ENCODE assay signal across 19 cellular contexts in genomic region chr4:76001760-76002159, GRCh38. TPM values are rescaled to one million over a fixed set of nuclear protein-coding genes. Genes with fewer than 3 reads are reported as not detected.
"Had no signal": no experiment of that assay in that cellular context is flagged by ENCODE, and none has a peak within 500 bp of the region (broad histone marks: within the 10 kb centered on the region; RNA-seq: fewer than 3 reads in every experiment).

No MANE protein-coding gene starts in this region.

- H3K27me3 ChIP-seq: esophagus squamous epithelium, neural progenitor cell, ovary, sigmoid colon, spleen had no signal

- H3K27ac ChIP-seq: esophagus squamous epithelium, neural progenitor cell, ovary, sigmoid colon, spleen, thoracic aorta had no signal

- ATAC-seq: activated CD8-positive, alpha-beta memory T cell treated with anti-CD3 and anti-CD28 coated beads, Interleukin-2, amount 10 ng/mL, durations not matched to agents 7 days and 5 days; stimulated activated naive CD8-positive, alpha-beta T cell treated with anti-CD3 and anti-CD28 coated beads, Interleukin-15, amount 100 ng/mL, for 72 hours had no signal

- H3K4me1 ChIP-seq: esophagus squamous epithelium, neural progenitor cell, sigmoid colon, spleen had no signal

- H3K36me3 ChIP-seq: esophagus squamous epithelium, neural progenitor cell, ovary, sigmoid colon, spleen, thoracic aorta had no signal

- H3K9me3 ChIP-seq: esophagus squamous epithelium, ovary, sigmoid colon, spleen, thoracic aorta had no signal

- FAIRE-seq: colon, endometrium had no signal

- H3K4me3 ChIP-seq: esophagus squamous epithelium, neural progenitor cell, ovary, sigmoid colon, spleen, thoracic aorta had no signal

- DNase-seq: activated CD4-positive, alpha-beta T cell treated with anti-CD3 and anti-CD28 coated beads, Interleukin-2, amount 50 U/mL, for 48 hours; activated CD8-positive, alpha-beta memory T cell treated with anti-CD3 and anti-CD28 coated beads, Interleukin-2, amount 10 ng/mL, durations not matched to agents 7 days and 5 days; activated T-cell treated with anti-CD3 and anti-CD28 coated beads, Interleukin-2, amount 50 U/mL, for 1 hour; esophagus squamous epithelium; head of caudate nucleus; naive B cell; ovary; sigmoid colon; spleen; stimulated activated CD4-positive, alpha-beta T cell treated with anti-CD3 and anti-CD28 coated beads, Interleukin-1b, Interleukin-23, amount 100 ng/mL, for 48 hours; stimulated activated naive CD8-positive, alpha-beta T cell treated with anti-CD3 and anti-CD28 coated beads, Interleukin-15, amount 100 ng/mL, for 72 hours had no signal

RNA-seq across cellular contexts. Expression of gene CXCL9, which starts 5.5 kb away (rescaled TPM):
- total RNA-seq: fibroblast of villous mesenchyme, mammary epithelial cell, sigmoid colon had no signal
- polyA plus RNA-seq: mammary epithelial cell had no signal

RNA-seq across cellular contexts. Expression of gene CXCL10, which starts 21.5 kb away (rescaled TPM):
- total RNA-seq: sigmoid colon had no signal

RNA-seq across cellular contexts. Expression of gene CXCL11, which starts 34.1 kb away (rescaled TPM):
- total RNA-seq: activated T-helper 2 cell treated with anti-CD3 and anti-CD28 coated beads, Interferon-gamma antibody, Interleukin-2, Interleukin-4, amounts not matched to agents 10 μg/mL and 5 μg/mL and 100 μg/mL, durations not matched to agents 14 hours and 24 hours and 36 hours; fibroblast of villous mesenchyme; left lobe of liver; sigmoid colon; thoracic aorta had no signal
